21 cellular contexts compared by ENCODE assay signal in genomic region chr14:91169951-91170350, GRCh38. TPM values are rescaled to one million over a fixed set of nuclear protein-coding genes. Genes with fewer than 3 reads are reported as not detected.
DNase-seq lines count a peak whose midpoint lies in the region; ATAC-seq and TF ChIP-seq lines count a peak whose summit lies in the region.
"Had no signal": no experiment of that assay in that cellular context is flagged by ENCODE, and none has a peak within 500 bp of the region (broad histone marks: within the 10 kb centered on the region; RNA-seq: fewer than 3 reads in every experiment).

No MANE protein-coding gene starts in this region.

- no peaks in the 10 kb centered on the region for H3K79me1 ChIP-seq in IMR-90 (ENCODE audit: low read depth in 1 of 2, low read length in 2 of 2)

- dilution Hi-C loops in IMR-90 (cut with HindIII; ENCODE audit: low sequenced_read_pairs, unreplicated experiment) = no loop called here

- H2AFZ ChIP-seq in IMR-90 (replicated peaks; ENCODE audit: low read length, poor library complexity) = no peak overlapping the region

- no peak for ATAC-seq in IMR-90 (ENCODE audit: low read depth)
- no peak for ATAC-seq in HG02885 (IDR thresholded peaks at IDR 0.05; ENCODE audit: poor library complexity, unreplicated experiment)
- ATAC-seq: activated T-helper 17 cell treated with anti-CD3 and anti-CD28 coated beads, Interleukin-2, amount 50 U/mL, for 72 hours; Panc1; stimulated activated naive CD8-positive, alpha-beta T cell treated with anti-CD3 and anti-CD28 coated beads, Interleukin-15, amount 100 ng/mL, for 72 hours had no signal

- H3K4ac ChIP-seq in IMR-90 (ENCODE audit: low read depth, low read length) = no peak overlapping the region; the same call in 1 of the 2 replicates

- H3K9me3 ChIP-seq in IMR-90 (ENCODE audit: control insufficient read depth, insufficient read depth, low read length) (no peaks in the 10 kb centered on the region), stomach smooth muscle (ENCODE audit: control insufficient read depth in 2 of 2, low read length in 2 of 2) (no peaks in the 10 kb centered on the region)
- H3K9me3 ChIP-seq: MG63 had no signal

- no peak overlapping the region for H3K4me2 ChIP-seq in IMR-90 (ENCODE audit: low read depth, low read length)

- no peaks in the 10 kb centered on the region for H3K27me3 ChIP-seq in IMR-90 (ENCODE audit: control insufficient read depth, insufficient read depth, low read length)
- no peaks in the 10 kb centered on the region for H3K27me3 ChIP-seq in layer of hippocampus (ENCODE audit: control insufficient read depth, insufficient read depth, low read length)
- H3K27me3 ChIP-seq in stomach smooth muscle (ENCODE audit: control insufficient read depth in 1 of 2, insufficient read depth in 2 of 2, low read length in 2 of 2) = no peaks in the 10 kb centered on the region
- H3K27me3 ChIP-seq: MG63 had no signal

- H2BK15ac ChIP-seq in IMR-90 (ENCODE audit: low read depth, low read length) = no peak overlapping the region

- H3K56ac ChIP-seq in IMR-90 (ENCODE audit: extremely low read depth, insufficient read depth, low read length) = no peak overlapping the region

- no peak overlapping the region for H2BK5ac ChIP-seq in IMR-90 (ENCODE audit: low read depth, low read length, poor library complexity, severe bottlenecking)

- H3K4me3 Mint-ChIP-seq in Calu3 (ENCODE audit: low read depth, unreplicated experiment) = no peak overlapping the region
- H3K4me3 Mint-ChIP-seq: activated naive CD4-positive, alpha-beta T cell treated with anti-CD3 and anti-CD28 coated beads, Interleukin-2, amount 50 U/mL, for 24 hours; activated T-helper 17 cell treated with anti-CD3 and anti-CD28 coated beads, Interleukin-2, amount 50 U/mL, for 72 hours; CD14-positive monocyte; neural crest cell; stimulated activated naive CD8-positive, alpha-beta T cell treated with anti-CD3 and anti-CD28 coated beads, Interleukin-15, amount 100 ng/mL, for 72 hours; type B pancreatic cell had no signal

- H4K91ac ChIP-seq in IMR-90 (ENCODE audit: insufficient read depth, low read depth, low read length) = no peak overlapping the region

- H2BK20ac ChIP-seq in IMR-90 (ENCODE audit: low read depth, low read length) = no peak overlapping the region

- H3K4me1 ChIP-seq in IMR-90 (ENCODE audit: control insufficient read depth, insufficient read depth, low read length) (peaks cover 8% of the 10 kb centered on the region; the same call in 1 of the 2 replicates), stomach smooth muscle (ENCODE audit: control insufficient read depth, insufficient read depth, low read length) (peaks cover 32% of the 10 kb centered on the region)

- no peak for TF ChIP-seq POLR2A in IMR-90 (IDR thresholded peaks at IDR 0.05; ENCODE audit: low read depth, low read length)

- no peaks in the 10 kb centered on the region for H4K20me1 ChIP-seq in IMR-90 (ENCODE audit: insufficient read depth, low read length)

- CTCF ChIA-PET in IMR-90 (lab: Yijun Ruan, JAX) = interaction anchor here (0.6 to 6.5 kb wide), 3 partner anchors 82 to 267 kb away, joined by 3 to 82 read pairs (median 6); no protein-coding TSS in a partner anchor
- CTCF ChIA-PET in Calu3 (lab: Charles Lee) = no interaction called here

- H3K9me1 ChIP-seq in IMR-90 (ENCODE audit: insufficient read depth, low read length) = no peaks in the 10 kb centered on the region

- no peak overlapping the region for H4K8ac ChIP-seq in IMR-90 (ENCODE audit: low read depth in 2 of 2, low read length in 2 of 2)

- H3K27ac Mint-ChIP-seq in Calu3 (ENCODE audit: unreplicated experiment) = no peak overlapping the region
- H3K27ac Mint-ChIP-seq: activated naive CD4-positive, alpha-beta T cell treated with anti-CD3 and anti-CD28 coated beads, Interleukin-2, amount 50 U/mL, for 24 hours; activated T-helper 17 cell treated with anti-CD3 and anti-CD28 coated beads, Interleukin-2, amount 50 U/mL, for 72 hours; type B pancreatic cell had no signal

- H3K14ac ChIP-seq in IMR-90 (replicated peaks; ENCODE audit: low read depth, low read length) = no peak overlapping the region

- peaks cover 7% of the 10 kb centered on the region for H3K36me3 Mint-ChIP-seq in Calu3 (ENCODE audit: insufficient read depth, unreplicated experiment)

- in situ Hi-C loops in IMR-90 (cut with MboI; ENCODE audit: low sequenced_read_pairs) = loop anchor here (5.0 to 25.0 kb wide), 3 partner anchors 268 to 883 kb away; partner anchors contain the start of gene CALM1

- H3K9ac ChIP-seq in IMR-90 (ENCODE audit: low read depth, low read length) (no peak overlapping the region), stomach smooth muscle (ENCODE audit: low read length in 2 of 2) (peak overlapping the region; percentile 43 to 64)

- H3K36me3 ChIP-seq in IMR-90 (ENCODE audit: control insufficient read depth, insufficient read depth, low read length) (peaks cover 8% of the 10 kb centered on the region; the same call in 1 of the 2 replicates), stomach smooth muscle (ENCODE audit: control insufficient read depth in 2 of 2, insufficient read depth in 2 of 2, low read length in 2 of 2) (peaks cover 26 to 33% of the 10 kb centered on the region in 2 donors)

- H3K4me3 ChIP-seq in IMR-90 (ENCODE audit: insufficient read depth, low read depth, low read length) (no peak overlapping the region), stomach smooth muscle (ENCODE audit: low read length in 2 of 2) (peak overlapping the region in 1 of 2 donors; percentile 49)
- H3K4me3 ChIP-seq: lung, MG63 had no signal

- no peak overlapping the region for H2AK5ac ChIP-seq in IMR-90 (ENCODE audit: low read depth, low read length)

- POLR2A ChIA-PET in IMR-90 (lab: Charles Lee; ENCODE audit: unreplicated experiment) = no interaction called here

- WGBS in IMR-90 (ENCODE audit: extremely low coverage in 2 of 2, insufficient read length in 1 of 2), 2 experiments = no CpG with 5 or more reads among the region's 8 CpGs

- peak overlapping the region; percentile 73 for H2AK9ac ChIP-seq in IMR-90 (replicated peaks; ENCODE audit: low read depth, low read length, poor library complexity)

- DNase-seq in IMR-90 (no peak), Calu3 (no peak), DMS79 treated with DMSO at 0.1 percent for 48 hours (lab: John Stamatoyannopoulos, UW) (no peak)
- DNase-seq: glutamatergic neuron; KG1; MG63; NCI-H1105 treated with DMSO at 0.1 percent for 48 hours; NCI-H1930; NCI-H526; stimulated activated naive CD8-positive, alpha-beta T cell treated with anti-CD3 and anti-CD28 coated beads, Interleukin-15, amount 100 ng/mL, for 72 hours had no signal

- H3K9me3 Mint-ChIP-seq in Calu3 (ENCODE audit: low read depth, unreplicated experiment) = no peaks in the 10 kb centered on the region
- H3K9me3 Mint-ChIP-seq: activated naive CD4-positive, alpha-beta T cell treated with anti-CD3 and anti-CD28 coated beads, Interleukin-2, amount 50 U/mL, for 24 hours; activated T-helper 17 cell treated with anti-CD3 and anti-CD28 coated beads, Interleukin-2, amount 50 U/mL, for 72 hours; neural crest cell; stimulated activated naive CD8-positive, alpha-beta T cell treated with anti-CD3 and anti-CD28 coated beads, Interleukin-15, amount 100 ng/mL, for 72 hours; type B pancreatic cell had no signal

- TF ChIP-seq RAD21 in IMR-90 (IDR thresholded peaks at IDR 0.05; ENCODE audit: low read length) = no peak

- no peak overlapping the region for H3K23ac ChIP-seq in IMR-90 (ENCODE audit: low read depth, low read length)

- no peak overlapping the region for H3K18ac ChIP-seq in IMR-90 (ENCODE audit: low read depth, low read length)

- TF ChIP-seq CTCF in IMR-90 (conservative IDR thresholded peaks at IDR 0.05; ENCODE audit: low read depth, low read length) (no peak), Calu3 (IDR thresholded peaks at IDR 0.05; ENCODE audit: unreplicated experiment) (no peak)

- H3K27me3 Mint-ChIP-seq in Calu3 (ENCODE audit: unreplicated experiment) = no peaks in the 10 kb centered on the region
- H3K27me3 Mint-ChIP-seq: activated naive CD4-positive, alpha-beta T cell treated with anti-CD3 and anti-CD28 coated beads, Interleukin-2, amount 50 U/mL, for 24 hours; activated T-helper 17 cell treated with anti-CD3 and anti-CD28 coated beads, Interleukin-2, amount 50 U/mL, for 72 hours; stimulated activated naive CD8-positive, alpha-beta T cell treated with anti-CD3 and anti-CD28 coated beads, Interleukin-15, amount 100 ng/mL, for 72 hours; type B pancreatic cell had no signal

- BruUV-seq in IMR-90 (replicated peaks; lab: Mats Ljungman, UMichigan) = no TSS peak
- no TSS peak for BruUV-seq in Calu3 (replicated peaks; lab: Mats Ljungman, UMichigan)

- no peaks in the 10 kb centered on the region for H3K4me1 Mint-ChIP-seq in Calu3 (ENCODE audit: low read depth, unreplicated experiment)
- H3K4me1 Mint-ChIP-seq: CD14-positive monocyte, neural crest cell had no signal

- intact Hi-C loops in IMR-90 (cut with micrococcal nuclease) (loop anchor here (10.0 kb wide), 2 partner anchors 445 to 865 kb away; no protein-coding TSS in a partner anchor), Calu3 (cut with micrococcal nuclease; ENCODE audit: unreplicated experiment) (no loop called here)

- no peak overlapping the region for H4K5ac ChIP-seq in IMR-90 (ENCODE audit: low read depth, low read length)

- no peak overlapping the region for H2BK120ac ChIP-seq in IMR-90 (ENCODE audit: low read depth, low read length)

- no peak overlapping the region for H3K27ac ChIP-seq in IMR-90 (ENCODE audit: insufficient read depth, low read length)
- H3K27ac ChIP-seq in angular gyrus (ENCODE audit: low read depth, low read length) = peak overlapping the region; percentile 42
- peak overlapping the region; percentile 66 for H3K27ac ChIP-seq in layer of hippocampus (ENCODE audit: low read depth, low read length)
- H3K27ac ChIP-seq in stomach smooth muscle (ENCODE audit: low read length) = peak overlapping the region; percentile 84

TF ChIP-seq in IMR-90, 13 proteins besides CTCF, POLR2A, EP300 and RAD21 (continues in another document):
- no peak for TF ChIP-seq MAFK (IDR thresholded peaks at IDR 0.05; ENCODE audit: low read depth, low read length)
- TF ChIP-seq MAZ (IDR thresholded peaks at IDR 0.05; ENCODE audit: borderline replicate concordance, low read depth, low read length) = no peak
- no peak for TF ChIP-seq CHD1 (IDR thresholded peaks at IDR 0.05; ENCODE audit: low read depth, low read length)
- TF ChIP-seq, protein P1, sequence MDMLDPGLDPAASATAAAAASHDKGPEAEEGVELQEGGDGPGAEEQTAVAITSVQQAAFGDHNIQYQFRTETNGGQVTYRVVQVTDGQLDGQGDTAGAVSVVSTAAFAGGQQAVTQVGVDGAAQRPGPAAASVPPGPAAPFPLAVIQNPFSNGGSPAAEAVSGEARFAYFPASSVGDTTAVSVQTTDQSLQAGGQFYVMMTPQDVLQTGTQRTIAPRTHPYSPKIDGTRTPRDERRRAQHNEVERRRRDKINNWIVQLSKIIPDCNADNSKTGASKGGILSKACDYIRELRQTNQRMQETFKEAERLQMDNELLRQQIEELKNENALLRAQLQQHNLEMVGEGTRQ (IDR thresholded peaks at IDR 0.05; ENCODE audit: low read depth, low read length) = no peak
- no peak for TF ChIP-seq MXI1 (IDR thresholded peaks at IDR 0.05; ENCODE audit: borderline replicate concordance, low read depth, low read length)

RNA-seq across cellular contexts. Expression of gene DGLUCY, which starts 56.1 kb away (rescaled TPM):
- 8.6 and 13.3 TPM in 2 replicates for total RNA-seq in IMR-90 (2012; rRNA removed)
- 7.5 and 8.5 TPM in 2 replicates for polyA plus RNA-seq in IMR-90 (2012; rRNA removed)
- 3.9 and 6.8 TPM in 2 replicates for polyA plus RNA-seq in IMR-90 (2012; cell fraction: cytosol; rRNA removed)
- polyA plus RNA-seq in IMR-90 (2012; cell fraction: nucleus; rRNA removed; ENCODE audit: low replicate concordance) = 13.4 and 17.4 TPM in 2 replicates
- 69.3 and 78.5 TPM in 2 replicates for total RNA-seq in Calu3 (2022)
